ENCODE assay signal across 20 cellular contexts in genomic region chr16:55735120-55735781, GRCh38.
"Had no signal": no experiment of that assay in that cellular context is flagged by ENCODE, and none has a peak within 500 bp of the region (broad histone marks: within the 10 kb centered on the region; RNA-seq: fewer than 3 reads in every experiment).

No MANE protein-coding gene starts in this region.

- H3K4me1 ChIP-seq: gastrocnemius medialis, heart left ventricle, tibial artery had no signal

- H3K27me3 ChIP-seq: vagina had no signal

- DNase-seq: activated naive CD4-positive, alpha-beta T cell treated with anti-CD3 and anti-CD28 coated beads for 36 hours; activated naive CD8-positive, alpha-beta T cell treated with anti-CD3 and anti-CD28 coated beads, Interleukin-2, amount 50 U/mL, for 24 hours; aorta; dermis blood vessel endothelial cell; effector memory CD8-positive, alpha-beta T cell; gastrocnemius medialis; heart left ventricle; naive thymus-derived CD4-positive, alpha-beta T cell; posterior cingulate gyrus; retina; stimulated activated CD4-positive, alpha-beta T cell treated with anti-CD3 and anti-CD28 coated beads, Interleukin-15, amount 100 ng/mL, for 24 hours; stimulated activated CD4-positive, alpha-beta T cell treated with anti-CD3 and anti-CD28 coated beads, Interleukin-4, amount 100 ng/mL, for 24 hours; stimulated activated naive CD4-positive, alpha-beta T cell; T-helper 9 cell; tibial artery had no signal

- H3K9me3 ChIP-seq: gastrocnemius medialis, heart left ventricle, neutrophil, tibial artery, vagina had no signal

- H3K4me3 ChIP-seq: gastrocnemius medialis, heart left ventricle, skin epidermis, tibial artery, vagina had no signal

- H3K27ac ChIP-seq: epithelial cell of prostate, gastrocnemius medialis, heart left ventricle, neutrophil, skin epidermis, tibial artery, vagina had no signal

- ATAC-seq: activated CD4-positive, CD25-positive, alpha-beta regulatory T cell treated with anti-CD3 and anti-CD28 coated beads, Interleukin-2, amount 50 U/mL, for 24 hours; activated naive CD8-positive, alpha-beta T cell treated with anti-CD3 and anti-CD28 coated beads, Interleukin-2, amount 50 U/mL, for 24 hours; effector memory CD8-positive, alpha-beta T cell; gastrocnemius medialis; heart left ventricle; naive thymus-derived CD4-positive, alpha-beta T cell had no signal

- H3K36me3 ChIP-seq: gastrocnemius medialis, heart left ventricle, neutrophil, tibial artery, vagina had no signal
